8 cellular contexts compared by ENCODE assay signal in genomic region chr6:10746915-10747250, GRCh38. TPM values are rescaled to one million over a fixed set of nuclear protein-coding genes. Genes with fewer than 3 reads are reported as not detected.
DNase-seq lines count a peak whose midpoint lies in the region; ATAC-seq and TF ChIP-seq lines count a peak whose summit lies in the region.

No MANE protein-coding gene starts in this region.

- ATAC-seq in GM21723 (IDR thresholded peaks at IDR 0.05; ENCODE audit: unreplicated experiment): no peak

- TSS peak; percentile 78 for BruUV-seq in PC-9 (replicated peaks; lab: Mats Ljungman, UMichigan)

- H3K79me2 ChIP-seq in DOHH2 (ENCODE audit: control insufficient read depth, low read length) (peaks cover 51% of the 10 kb centered on the region), PC-9 (ENCODE audit: low read depth) (peaks cover 35% of the 10 kb centered on the region)

- H3K4me3 ChIP-seq in DOHH2 (ENCODE audit: low read length) (peak overlapping the region; percentile 84), PC-9 (peak overlapping the region; percentile 96), epithelial cell of proximal tubule (ENCODE audit: low read depth, low read length) (peak overlapping the region; percentile 78)

- H3K36me3 ChIP-seq in DOHH2 (ENCODE audit: control insufficient read depth, low read length) (peaks cover 33% of the 10 kb centered on the region), PC-9 (ENCODE audit: low read depth) (no peaks in the 10 kb centered on the region)

- TF ChIP-seq CTCF in DOHH2 (IDR thresholded peaks at IDR 0.05; ENCODE audit: low read depth, low read length, poor library complexity, severe bottlenecking) (no peak), PC-9 (conservative IDR thresholded peaks at IDR 0.05) (no peak), epithelial cell of proximal tubule (conservative IDR thresholded peaks at IDR 0.05; ENCODE audit: low read depth, low read length) (no peak)

- peak overlapping the region; percentile 78; the same call in 1 of the 2 replicates for H2AFZ ChIP-seq in PC-9

- H3K9me2 ChIP-seq in DOHH2 (replicated peaks; ENCODE audit: control insufficient read depth, low read length) (no peaks in the 10 kb centered on the region), PC-9 (ENCODE audit: insufficient read depth) (no peaks in the 10 kb centered on the region)

- CTCF ChIA-PET in PC-9 (lab: Charles Lee): interaction anchor here (0.8 kb wide), 1 partner anchor 269 kb away, joined by 3 read pairs; no protein-coding TSS in a partner anchor

- H3K27me3 ChIP-seq in DOHH2 (ENCODE audit: control insufficient read depth, low read length) (no peaks in the 10 kb centered on the region), PC-9 (ENCODE audit: insufficient read depth, low read depth) (no peaks in the 10 kb centered on the region)

- no peaks in the 10 kb centered on the region for H3K9me3 ChIP-seq in DOHH2 (ENCODE audit: control insufficient read depth, insufficient read depth, low read length)
- H3K9me3 ChIP-seq in PC-9 (ENCODE audit: insufficient read depth, low read depth): no peaks in the 10 kb centered on the region

- no peaks in the 10 kb centered on the region for H3F3A ChIP-seq in DOHH2 (ENCODE audit: control insufficient read depth, insufficient read depth)
- H3F3A ChIP-seq in PC-9 (ENCODE audit: insufficient read depth, low read depth): no peaks in the 10 kb centered on the region

- H4K20me1 ChIP-seq in DOHH2 (ENCODE audit: control insufficient read depth, insufficient read depth, low read depth, low read length): no peaks in the 10 kb centered on the region
- no peaks in the 10 kb centered on the region for H4K20me1 ChIP-seq in PC-9 (ENCODE audit: insufficient read depth)

- peaks cover 25% of the 10 kb centered on the region for H3K4me1 ChIP-seq in DOHH2 (ENCODE audit: control insufficient read depth, low read length)
- H3K4me1 ChIP-seq in PC-9 (replicated peaks; ENCODE audit: insufficient read depth): peaks cover 13% of the 10 kb centered on the region; the same call in 1 of the 2 replicates

- no peak for DNase-seq in PC-9
- no peak for DNase-seq in epithelial cell of proximal tubule (ENCODE audit: low read depth)
- peak; percentile 25 for DNase-seq in pons (ENCODE audit: low spot score)
- no peak for DNase-seq in occipital lobe (lab: John Stamatoyannopoulos, UW)
- no peak for DNase-seq in NAMALWA (ENCODE audit: low spot score)
- no peak for DNase-seq in activated CD8-positive, alpha-beta memory T cell treated with anti-CD3 and anti-CD28 coated beads, Interleukin-2, amount 50 U/mL, for 4 hours

- intact Hi-C loops in PC-9 (cut with micrococcal nuclease; ENCODE audit: unreplicated experiment): loop anchor here (1.0 to 2.0 kb wide), 2 partner anchors 25 to 52 kb away; partner anchors contain the start of genes C6orf52 and PAK1IP1

- peak overlapping the region; percentile 80 for H3K4me2 ChIP-seq in DOHH2 (ENCODE audit: low read length)
- peak overlapping the region; percentile 84 for H3K4me2 ChIP-seq in PC-9

- POLR2A ChIA-PET in PC-9 (lab: Charles Lee; ENCODE audit: unreplicated experiment): interaction anchor here (0.5 to 1.2 kb wide), 7 partner anchors 11 to 1210 kb away, joined by 3 to 11 read pairs (median 5); partner anchors contain the start of genes PAK1IP1 and TMEM14C

- peak overlapping the region; percentile 45; the same call in 1 of the 2 replicates for H3K27ac ChIP-seq in DOHH2 (ENCODE audit: low read depth, low read length)
- H3K27ac ChIP-seq in PC-9: no peak overlapping the region

RNA-seq across cellular contexts. Expression of gene TMEM14B, which starts 0.7 kb away (rescaled TPM):
- total RNA-seq in PC-9 (2021) (139 and 168 TPM in 2 replicates), epithelial cell of proximal tubule (186 and 240 TPM in 2 replicates), occipital lobe (48.8 TPM)

RNA-seq across cellular contexts. Expression of gene TMEM14C, which starts 24.0 kb away (rescaled TPM):
- total RNA-seq in PC-9 (2021) (154 and 166 TPM in 2 replicates), epithelial cell of proximal tubule (158 and 198 TPM in 2 replicates), occipital lobe (34.2 TPM)

RNA-seq across cellular contexts. Expression of gene PAK1IP1, which starts 52.1 kb away (rescaled TPM):
- 14.3 and 15.2 TPM in 2 replicates for total RNA-seq in PC-9 (2021)
- total RNA-seq in epithelial cell of proximal tubule: 29.7 and 35.4 TPM in 2 replicates
- 22.1 TPM for total RNA-seq in occipital lobe

RNA-seq across cellular contexts. Expression of gene C6orf52, which starts 52.5 kb away (rescaled TPM):
- 6.1 and 6.2 TPM in 2 replicates for total RNA-seq in PC-9 (2021)
- 2.5 TPM in 1 of 2 replicates, not detected in the other for total RNA-seq in epithelial cell of proximal tubule
- 1.7 TPM for total RNA-seq in occipital lobe
